ENCODE assay signal across 16 cellular contexts in the genomic region with DNA sequence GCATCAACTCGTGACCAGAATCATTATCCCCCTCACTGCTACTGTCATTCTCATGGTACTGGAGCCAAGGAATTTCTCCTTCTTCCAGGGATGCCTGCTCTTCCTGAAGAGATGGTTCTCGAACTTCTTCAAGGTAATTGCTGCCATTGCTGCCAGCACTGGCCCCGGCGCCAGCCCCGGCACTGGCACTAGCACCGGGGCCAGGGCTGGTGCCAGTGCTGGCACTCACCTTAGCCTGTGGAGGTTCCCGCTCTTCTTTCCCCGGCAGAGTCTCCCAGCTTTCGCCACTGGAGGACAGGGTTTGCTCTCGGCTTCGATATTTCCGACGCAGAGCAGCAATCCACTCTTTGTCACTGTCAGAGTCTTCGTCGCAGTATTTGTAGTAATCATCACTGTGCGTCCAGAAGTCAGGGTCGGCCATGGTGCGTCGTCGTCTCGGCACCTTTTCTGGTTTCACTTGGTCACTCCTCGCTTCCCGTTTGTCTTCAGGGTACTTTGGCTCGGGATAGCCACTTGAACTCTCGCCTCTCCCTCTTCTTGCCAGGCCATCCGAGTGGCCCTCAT. TPM values are rescaled to one million over a fixed set of nuclear protein-coding genes. Genes with fewer than 3 reads are reported as not detected.
DNase-seq lines count a peak whose midpoint lies in the region; ATAC-seq and TF ChIP-seq lines count a peak whose summit lies in the region.
"Had no signal": no experiment of that assay in that cellular context is flagged by ENCODE, and none has a peak within 500 bp of the region (broad histone marks: within the 10 kb centered on the region; RNA-seq: fewer than 3 reads in every experiment).

No MANE protein-coding gene starts in this region.

- H3K27ac Mint-ChIP-seq in activated CD8-positive, alpha-beta T cell treated with anti-CD3 and anti-CD28 coated beads, Interleukin-2, amount 10 ng/mL, durations not matched to agents 7 days and 5 days = peak overlapping the region; percentile 49
- H3K27ac Mint-ChIP-seq in activated CD8-positive, alpha-beta T cell treated with anti-CD3 and anti-CD28 coated beads for 36 hours = no peak overlapping the region
- H3K27ac Mint-ChIP-seq in CD4-positive, alpha-beta memory T cell = peak overlapping the region; percentile 17 to 91 (median 57)
- peak overlapping the region; percentile 83 for H3K27ac Mint-ChIP-seq in activated naive CD8-positive, alpha-beta T cell treated with anti-CD3 and anti-CD28 coated beads, Interleukin-2, amount 10 ng/mL, durations not matched to agents 7 days and 5 days
- H3K27ac Mint-ChIP-seq in osteocyte (ENCODE audit: unreplicated experiment) (no peak overlapping the region), CD14-positive monocyte (peak overlapping the region in 1 of 7 donors; percentile 33)

- DNase-seq in activated CD8-positive, alpha-beta T cell treated with anti-CD3 and anti-CD28 coated beads, Interleukin-2, amount 10 ng/mL, durations not matched to agents 7 days and 5 days = no peak
- no peak for DNase-seq in activated CD8-positive, alpha-beta T cell treated with anti-CD3 and anti-CD28 coated beads for 36 hours
- no peak for DNase-seq in CD4-positive, alpha-beta memory T cell
- no peak for DNase-seq in activated naive CD8-positive, alpha-beta T cell treated with anti-CD3 and anti-CD28 coated beads, Interleukin-2, amount 10 ng/mL, durations not matched to agents 7 days and 5 days
- DNase-seq in osteocyte (ENCODE audit: extremely low spot score, unreplicated experiment) (peak; percentile 75), CD14-positive monocyte (ENCODE audit: low spot score) (no peak), thyroid gland (no peak), SKM-1 treated with dmso at 0.1 percent for 144 hours (lab: John Stamatoyannopoulos, UW; ENCODE audit: unreplicated experiment) (no peak)
- DNase-seq: AML-193; DMS53; KG1; NCI-H1694 treated with DMSO at 0.1 percent for 48 hours; NK-92 treated with Interleukin-12 subunit alpha and Interleukin-12 subunit beta, amount 100 ng/mL, for 24 hours had no signal

- WGBS in thyroid gland, 2 donors = 86 to 91% methylated on average over 25 to 26 of the region's 26 CpGs

- no peak for TF ChIP-seq CTCF in activated CD8-positive, alpha-beta T cell treated with anti-CD3 and anti-CD28 coated beads for 36 hours (IDR thresholded peaks at IDR 0.05)
- no peak for TF ChIP-seq CTCF in osteocyte (IDR thresholded peaks at IDR 0.05)
- no peak for TF ChIP-seq CTCF in CD14-positive monocyte (IDR thresholded peaks at IDR 0.05)
- no peak for TF ChIP-seq CTCF in thyroid gland (IDR thresholded peaks at IDR 0.05)

- POLR2A ChIA-PET in activated CD8-positive, alpha-beta T cell treated with anti-CD3 and anti-CD28 coated beads, Interleukin-2, amount 10 ng/mL, durations not matched to agents 7 days and 5 days (lab: Charles Lee) = no interaction called here
- POLR2A ChIA-PET in activated CD8-positive, alpha-beta T cell treated with anti-CD3 and anti-CD28 coated beads for 36 hours (lab: Charles Lee) = no interaction called here
- POLR2A ChIA-PET in CD4-positive, alpha-beta memory T cell (lab: Charles Lee; ENCODE audit: partially characterized antibody) = no interaction called here
- POLR2A ChIA-PET in activated naive CD8-positive, alpha-beta T cell treated with anti-CD3 and anti-CD28 coated beads, Interleukin-2, amount 10 ng/mL, durations not matched to agents 7 days and 5 days (lab: Charles Lee) = no interaction called here

- no peaks in the 10 kb centered on the region for H3K36me3 ChIP-seq in CD4-positive, alpha-beta memory T cell (ENCODE audit: insufficient read depth, low read length)
- no peaks in the 10 kb centered on the region for H3K36me3 ChIP-seq in thyroid gland

- intact Hi-C loops in activated CD8-positive, alpha-beta T cell treated with anti-CD3 and anti-CD28 coated beads for 36 hours (cut with micrococcal nuclease) = no loop called here
- intact Hi-C loops in CD4-positive, alpha-beta memory T cell (cut with micrococcal nuclease) = loop anchor here (10.0 kb wide), 1 partner anchor 973 kb away; a partner anchor contains a TSS
- intact Hi-C loops in CD14-positive monocyte (cut with micrococcal nuclease) (no loop called here), thyroid gland (cut with DNase I) (no loop called here)

- no peak overlapping the region for H3K4me3 Mint-ChIP-seq in activated CD8-positive, alpha-beta T cell treated with anti-CD3 and anti-CD28 coated beads, Interleukin-2, amount 10 ng/mL, durations not matched to agents 7 days and 5 days
- H3K4me3 Mint-ChIP-seq in activated CD8-positive, alpha-beta T cell treated with anti-CD3 and anti-CD28 coated beads for 36 hours = no peak overlapping the region
- peak overlapping the region in 1 of 8 donors; percentile 49 for H3K4me3 Mint-ChIP-seq in CD4-positive, alpha-beta memory T cell
- no peak overlapping the region for H3K4me3 Mint-ChIP-seq in activated naive CD8-positive, alpha-beta T cell treated with anti-CD3 and anti-CD28 coated beads, Interleukin-2, amount 10 ng/mL, durations not matched to agents 7 days and 5 days
- H3K4me3 Mint-ChIP-seq in osteocyte (ENCODE audit: unreplicated experiment) = no peak overlapping the region
- no peak overlapping the region for H3K4me3 Mint-ChIP-seq in CD14-positive monocyte

- H3K9me3 ChIP-seq in CD4-positive, alpha-beta memory T cell (ENCODE audit: control insufficient read depth in 1 of 2, low read length in 2 of 2) = no peaks in the 10 kb centered on the region
- H3K9me3 ChIP-seq in thyroid gland = no peaks in the 10 kb centered on the region

- H3K27ac ChIP-seq in CD4-positive, alpha-beta memory T cell (ENCODE audit: low read depth, low read length) = peak overlapping the region; percentile 21
- no peak overlapping the region for H3K27ac ChIP-seq in thyroid gland
- H3K27ac ChIP-seq: 22Rv1, C4-2B had no signal

- no peaks in the 10 kb centered on the region for H3K9me3 Mint-ChIP-seq in activated CD8-positive, alpha-beta T cell treated with anti-CD3 and anti-CD28 coated beads, Interleukin-2, amount 10 ng/mL, durations not matched to agents 7 days and 5 days (ENCODE audit: insufficient read depth)
- no peaks in the 10 kb centered on the region for H3K9me3 Mint-ChIP-seq in activated CD8-positive, alpha-beta T cell treated with anti-CD3 and anti-CD28 coated beads for 36 hours
- H3K9me3 Mint-ChIP-seq in CD4-positive, alpha-beta memory T cell = no peaks in the 10 kb centered on the region
- no peaks in the 10 kb centered on the region for H3K9me3 Mint-ChIP-seq in activated naive CD8-positive, alpha-beta T cell treated with anti-CD3 and anti-CD28 coated beads, Interleukin-2, amount 10 ng/mL, durations not matched to agents 7 days and 5 days
- H3K9me3 Mint-ChIP-seq in osteocyte (ENCODE audit: unreplicated experiment) (peaks cover 5% of the 10 kb centered on the region), CD14-positive monocyte (peaks cover 0 to 6% (median 0%) of the 10 kb centered on the region in 7 donors)

- peaks cover 15% of the 10 kb centered on the region for H3K36me3 Mint-ChIP-seq in activated CD8-positive, alpha-beta T cell treated with anti-CD3 and anti-CD28 coated beads, Interleukin-2, amount 10 ng/mL, durations not matched to agents 7 days and 5 days (ENCODE audit: low read depth)
- peaks cover 20% of the 10 kb centered on the region for H3K36me3 Mint-ChIP-seq in activated CD8-positive, alpha-beta T cell treated with anti-CD3 and anti-CD28 coated beads for 36 hours (ENCODE audit: low read depth)
- peaks cover 0 to 20% of the 10 kb centered on the region in 2 donors for H3K36me3 Mint-ChIP-seq in CD4-positive, alpha-beta memory T cell
- H3K36me3 Mint-ChIP-seq in activated naive CD8-positive, alpha-beta T cell treated with anti-CD3 and anti-CD28 coated beads, Interleukin-2, amount 10 ng/mL, durations not matched to agents 7 days and 5 days = peaks cover 12% of the 10 kb centered on the region
- H3K36me3 Mint-ChIP-seq in osteocyte (ENCODE audit: unreplicated experiment) = peaks cover 14% of the 10 kb centered on the region
- H3K36me3 Mint-ChIP-seq in CD14-positive monocyte = peaks cover 3 to 9% of the 10 kb centered on the region in 2 donors

- no peak overlapping the region for H3K4me3 ChIP-seq in CD4-positive, alpha-beta memory T cell (ENCODE audit: low read length in 2 of 2)
- H3K4me3 ChIP-seq in thyroid gland (replicated peaks in 1 of 3) = no peak overlapping the region

- TF ChIP-seq POLR2A in thyroid gland (IDR thresholded peaks at IDR 0.05) = no peak

- CTCF ChIA-PET in activated CD8-positive, alpha-beta T cell treated with anti-CD3 and anti-CD28 coated beads, Interleukin-2, amount 10 ng/mL, durations not matched to agents 7 days and 5 days (lab: Charles Lee) = no interaction called here
- CTCF ChIA-PET in activated CD8-positive, alpha-beta T cell treated with anti-CD3 and anti-CD28 coated beads for 36 hours (lab: Charles Lee) = interaction anchor here (0.9 kb wide), 1 partner anchor 44 kb away, joined by 3 read pairs; no protein-coding TSS in a partner anchor
- CTCF ChIA-PET in CD4-positive, alpha-beta memory T cell (lab: Charles Lee; ENCODE audit: partially characterized antibody) = interaction anchor here (1.0 kb wide), 1 partner anchor 334 kb away, joined by 3 read pairs; no protein-coding TSS in a partner anchor

- no peaks in the 10 kb centered on the region for H3K27me3 ChIP-seq in CD4-positive, alpha-beta memory T cell (ENCODE audit: insufficient read depth, low read length)
- H3K27me3 ChIP-seq in thyroid gland = no peaks in the 10 kb centered on the region

- peaks cover 31% of the 10 kb centered on the region for H3K4me1 Mint-ChIP-seq in activated CD8-positive, alpha-beta T cell treated with anti-CD3 and anti-CD28 coated beads, Interleukin-2, amount 10 ng/mL, durations not matched to agents 7 days and 5 days (ENCODE audit: low read depth)
- H3K4me1 Mint-ChIP-seq in activated CD8-positive, alpha-beta T cell treated with anti-CD3 and anti-CD28 coated beads for 36 hours (ENCODE audit: low read depth) = peaks cover 37% of the 10 kb centered on the region
- H3K4me1 Mint-ChIP-seq in CD4-positive, alpha-beta memory T cell = peaks cover 21 to 40% (median 30%) of the 10 kb centered on the region in 4 donors
- H3K4me1 Mint-ChIP-seq in activated naive CD8-positive, alpha-beta T cell treated with anti-CD3 and anti-CD28 coated beads, Interleukin-2, amount 10 ng/mL, durations not matched to agents 7 days and 5 days = peaks cover 25% of the 10 kb centered on the region
- H3K4me1 Mint-ChIP-seq in osteocyte (ENCODE audit: unreplicated experiment) (peaks cover 17% of the 10 kb centered on the region), CD14-positive monocyte (peaks cover 10% of the 10 kb centered on the region)

- no peaks in the 10 kb centered on the region for H3K27me3 Mint-ChIP-seq in activated CD8-positive, alpha-beta T cell treated with anti-CD3 and anti-CD28 coated beads, Interleukin-2, amount 10 ng/mL, durations not matched to agents 7 days and 5 days (ENCODE audit: low read depth)
- H3K27me3 Mint-ChIP-seq in activated CD8-positive, alpha-beta T cell treated with anti-CD3 and anti-CD28 coated beads for 36 hours = no peaks in the 10 kb centered on the region
- H3K27me3 Mint-ChIP-seq in CD4-positive, alpha-beta memory T cell = no peaks in the 10 kb centered on the region
- no peaks in the 10 kb centered on the region for H3K27me3 Mint-ChIP-seq in activated naive CD8-positive, alpha-beta T cell treated with anti-CD3 and anti-CD28 coated beads, Interleukin-2, amount 10 ng/mL, durations not matched to agents 7 days and 5 days
- no peaks in the 10 kb centered on the region for H3K27me3 Mint-ChIP-seq in osteocyte (ENCODE audit: unreplicated experiment)
- peaks cover 2 to 6% (median 4%) of the 10 kb centered on the region in 3 donors for H3K27me3 Mint-ChIP-seq in CD14-positive monocyte (ENCODE audit: low read depth in 3 of 3)

- ATAC-seq in activated CD8-positive, alpha-beta T cell treated with anti-CD3 and anti-CD28 coated beads, Interleukin-2, amount 10 ng/mL, durations not matched to agents 7 days and 5 days = no peak
- ATAC-seq in activated CD8-positive, alpha-beta T cell treated with anti-CD3 and anti-CD28 coated beads for 36 hours = no peak
- no peak for ATAC-seq in activated naive CD8-positive, alpha-beta T cell treated with anti-CD3 and anti-CD28 coated beads, Interleukin-2, amount 10 ng/mL, durations not matched to agents 7 days and 5 days (ENCODE audit: low read depth)
- ATAC-seq: Right ventricle myocardium inferior had no signal

- peaks cover 28% of the 10 kb centered on the region for H3K4me1 ChIP-seq in CD4-positive, alpha-beta memory T cell (ENCODE audit: insufficient read depth, low read length)
- no peaks in the 10 kb centered on the region for H3K4me1 ChIP-seq in thyroid gland

RNA-seq across cellular contexts. Expression of a gene that starts 3.4 kb away (rescaled TPM):
- 10 to 100 TPM; 14.1 to 18.9 TPM for total RNA-seq in activated CD8-positive, alpha-beta T cell treated with anti-CD3 and anti-CD28 coated beads, Interleukin-2, amount 10 ng/mL, durations not matched to agents 7 days and 5 days
- 10 to 100 TPM; 21.0 to 22.6 TPM for total RNA-seq in activated CD8-positive, alpha-beta T cell treated with anti-CD3 and anti-CD28 coated beads for 36 hours
- 10 to 100 TPM; 23.9 to 27.1 TPM for total RNA-seq in CD4-positive, alpha-beta memory T cell
- polyA plus RNA-seq in CD4-positive, alpha-beta memory T cell = 10 to 100 TPM; 37.3 to 44.1 TPM
- 10 to 100 TPM; 22.4 to 23.9 TPM for total RNA-seq in activated naive CD8-positive, alpha-beta T cell treated with anti-CD3 and anti-CD28 coated beads, Interleukin-2, amount 10 ng/mL, durations not matched to agents 7 days and 5 days
- total RNA-seq in osteocyte = 27.8 and 29.7 TPM in 2 replicates
- 10 to 100 TPM in 1 of 2 donors, 1 to 10 TPM in 1; 8.8 to 11.6 TPM for polyA plus RNA-seq in CD14-positive monocyte
- 10 to 100 TPM; 29.7 to 60.0 (median 50.1) TPM for total RNA-seq in thyroid gland

Comparison
In these comparisons a context has a peak if more than half of its experiments do, and no peak if none do; other contexts are left out.
1. H3K27ac Mint-ChIP-seq: peak in activated CD8-positive, alpha-beta T cell treated with anti-CD3 and anti-CD28 coated beads, Interleukin-2, amount 10 ng/mL, durations not matched to agents 7 days and 5 days (single experiment), CD4-positive, alpha-beta memory T cell (7 of 7) and activated naive CD8-positive, alpha-beta T cell treated with anti-CD3 and anti-CD28 coated beads, Interleukin-2, amount 10 ng/mL, durations not matched to agents 7 days and 5 days (single experiment); none in activated CD8-positive, alpha-beta T cell treated with anti-CD3 and anti-CD28 coated beads for 36 hours (single experiment) and osteocyte (single experiment).